ENCODE assay signal across 8 cellular contexts in genomic region chr15:72229947-72230196, GRCh38. TPM values are rescaled to one million over a fixed set of nuclear protein-coding genes. Genes with fewer than 3 reads are reported as not detected.
DNase-seq lines count a peak whose midpoint lies in the region; ATAC-seq and TF ChIP-seq lines count a peak whose summit lies in the region.

No MANE protein-coding gene starts in this region.

- peaks cover 58% of the 10 kb centered on the region for H3K79me2 ChIP-seq in MM.1S (ENCODE audit: low read length)

- H3K9me3 ChIP-seq in BE2C (no peaks in the 10 kb centered on the region), MM.1S (replicated peaks; ENCODE audit: insufficient read depth, low read length) (no peaks in the 10 kb centered on the region), ectodermal cell (ENCODE audit: control insufficient read depth, low read length) (no peaks in the 10 kb centered on the region)

- DNase-seq in BE2C, result no peak
- DNase-seq in MM.1S, result no peak
- DNase-seq in nephron progenitor cell, result no peak
- DNase-seq in CD1c-positive myeloid dendritic cell (ENCODE audit: extremely low spot score), result no peak
- no peak for DNase-seq in HCEC 1CT
- DNase-seq in iPS-NIHi11 (ENCODE audit: low spot score), result no peak

- peaks cover 27% of the 10 kb centered on the region for H4K20me1 ChIP-seq in MM.1S (ENCODE audit: insufficient read depth, low read length)

- peaks cover 9% of the 10 kb centered on the region for H3K27me3 Mint-ChIP-seq in nephron progenitor cell (ENCODE audit: low read depth, poor library complexity)

- no peak for TF ChIP-seq CTCF in BE2C (IDR thresholded peaks at IDR 0.05; ENCODE audit: low read depth, low read length)
- TF ChIP-seq CTCF in MM.1S (IDR thresholded peaks at IDR 0.05; ENCODE audit: low read length), result no peak
- no peak for TF ChIP-seq CTCF in nephron progenitor cell (IDR thresholded peaks at IDR 0.05)

- H3F3A ChIP-seq in MM.1S (ENCODE audit: insufficient read depth, low read length), result peaks cover 22% of the 10 kb centered on the region

- H3K36me3 ChIP-seq in BE2C (peaks cover 31% of the 10 kb centered on the region), MM.1S (replicated peaks; ENCODE audit: insufficient read depth, low read length) (no peaks in the 10 kb centered on the region), ectodermal cell (ENCODE audit: control insufficient read depth, insufficient read depth, low read length) (no peaks in the 10 kb centered on the region)

- H2AFZ ChIP-seq in MM.1S (ENCODE audit: low read length), result peak overlapping the region; percentile 16

- peak overlapping the region; percentile 98 for H3K4me2 ChIP-seq in MM.1S (ENCODE audit: low read depth, low read length)

- H3K4me1 Mint-ChIP-seq in nephron progenitor cell, result peaks cover 60% of the 10 kb centered on the region

- H3K4me1 ChIP-seq in BE2C (peaks cover 25% of the 10 kb centered on the region), MM.1S (ENCODE audit: low read length) (peaks cover 28% of the 10 kb centered on the region), ectodermal cell (ENCODE audit: control insufficient read depth, insufficient read depth, low read length) (peaks cover 31% of the 10 kb centered on the region)

- H3K9me3 Mint-ChIP-seq in nephron progenitor cell, result no peaks in the 10 kb centered on the region

- 0 to 1% methylated on average over 29 of the region's 29 CpGs for WGBS in ectodermal cell, 2 experiments

- no peaks in the 10 kb centered on the region for H3K9me2 ChIP-seq in MM.1S (replicated peaks; ENCODE audit: insufficient read depth, low read length)

- H3K27ac Mint-ChIP-seq in nephron progenitor cell, result peak overlapping the region; percentile 99

- H3K4me3 ChIP-seq in BE2C (ENCODE audit: low read depth, low read length) (peak overlapping the region; percentile 88), MM.1S (ENCODE audit: low read length) (peak overlapping the region; percentile 99), ectodermal cell (ENCODE audit: insufficient read depth, low read depth, low read length) (peak overlapping the region; percentile 91)

- H3K27ac ChIP-seq in MM.1S (ENCODE audit: low read length) (no peak overlapping the region), ectodermal cell (ENCODE audit: insufficient read depth, low read depth, low read length, poor library complexity, severe bottlenecking) (peak overlapping the region; percentile 94)

- H3K9ac ChIP-seq in MM.1S (ENCODE audit: low read length), result peak overlapping the region; percentile 78

- H3K27me3 ChIP-seq in BE2C (no peaks in the 10 kb centered on the region), MM.1S (replicated peaks; ENCODE audit: insufficient read depth, low read length) (no peaks in the 10 kb centered on the region), ectodermal cell (ENCODE audit: control insufficient read depth, insufficient read depth, low read length, poor library complexity, severe bottlenecking) (peaks cover 29% of the 10 kb centered on the region)

- H3K4me3 Mint-ChIP-seq in nephron progenitor cell, result peak overlapping the region; percentile 100

- no peak for ATAC-seq in GM21526 (IDR thresholded peaks at IDR 0.05; ENCODE audit: low FRiP score, unreplicated experiment)

- peaks cover 11% of the 10 kb centered on the region for H3K36me3 Mint-ChIP-seq in nephron progenitor cell (ENCODE audit: low read depth)

RNA-seq across cellular contexts. Expression of gene PKM, which starts 1.1 kb away (rescaled TPM):
- 1,223 TPM for polyA plus RNA-seq in BE2C (2012; ENCODE audit: insufficient read depth, insufficient read length, low read depth)
- polyA plus RNA-seq in ectodermal cell (2013, experiment 1 of 4), result 1,130 TPM
- 990 TPM for polyA plus RNA-seq in ectodermal cell (2013, experiment 2 of 4)
- 627 TPM for polyA plus RNA-seq in ectodermal cell (2013, experiment 3 of 4)
- 694 TPM for polyA plus RNA-seq in ectodermal cell (2013, experiment 4 of 4)

RNA-seq across cellular contexts. Expression of gene GRAMD2A, which starts 32.3 kb away (rescaled TPM):
- 0.93 TPM for polyA plus RNA-seq in BE2C (2012; ENCODE audit: insufficient read depth, insufficient read length, low read depth)
- 2.0 TPM for polyA plus RNA-seq in ectodermal cell (2013, experiment 1 of 4)
- polyA plus RNA-seq in ectodermal cell (2013, experiment 2 of 4), result 0.75 TPM
- 0.32 TPM for polyA plus RNA-seq in ectodermal cell (2013, experiment 3 of 4)
- polyA plus RNA-seq in ectodermal cell (2013, experiment 4 of 4), result 1.5 TPM

RNA-seq across cellular contexts. Expression of gene PARP6, which starts 42.5 kb away (rescaled TPM):
- 260 TPM for polyA plus RNA-seq in BE2C (2012; ENCODE audit: insufficient read depth, insufficient read length, low read depth)
- 82.7 TPM for polyA plus RNA-seq in ectodermal cell (2013, experiment 1 of 4)
- 87.6 TPM for polyA plus RNA-seq in ectodermal cell (2013, experiment 2 of 4)
- polyA plus RNA-seq in ectodermal cell (2013, experiment 3 of 4), result 52.9 TPM
- 63.8 TPM for polyA plus RNA-seq in ectodermal cell (2013, experiment 4 of 4)
